Comparison of ENCODE assay signal across 13 cellular contexts in genomic region chr3:195587824-195588223, GRCh38. TPM values are rescaled to one million over a fixed set of nuclear protein-coding genes. Genes with fewer than 3 reads are reported as not detected.
"Had no signal": no experiment of that assay in that cellular context is flagged by ENCODE, and none has a peak within 500 bp of the region (broad histone marks: within the 10 kb centered on the region; RNA-seq: fewer than 3 reads in every experiment).

No MANE protein-coding gene starts in this region.

- H3K4me3 ChIP-seq: hepatocyte, neural progenitor cell, pancreas, tibial nerve, vagina had no signal

- H3K9me3 ChIP-seq: pancreas, tibial nerve, vagina had no signal

- H3K27me3 ChIP-seq: hepatocyte, neural progenitor cell, pancreas, tibial nerve, vagina had no signal

- DNase-seq: activated gamma-delta T cell treated with Interleukin-2 at 50 U/mL for 16 hours; activated T-cell treated with anti-CD3 and anti-CD28 coated beads, Interleukin-2, amount 50 U/mL, for 24 hours; left ventricle myocardium superior; pancreas; stimulated activated CD4-positive, alpha-beta T cell treated with anti-CD3 and anti-CD28 coated beads, Interleukin-4, amount 100 ng/mL, for 24 hours had no signal

- H3K79me2 ChIP-seq: hepatocyte had no signal

- H3K4me2 ChIP-seq: hepatocyte, neural progenitor cell had no signal

- H2AFZ ChIP-seq: hepatocyte, neural progenitor cell had no signal

- ATAC-seq: left ventricle myocardium superior, pancreas had no signal

- H3K27me3 Mint-ChIP-seq: central memory CD8-positive, alpha-beta T cell had no signal

- H3K4me3 Mint-ChIP-seq: activated T-cell treated with anti-CD3 and anti-CD28 coated beads, Interleukin-2, amount 50 U/mL, for 24 hours; central memory CD8-positive, alpha-beta T cell; neural progenitor cell had no signal

- H3K27ac ChIP-seq: hepatocyte, neural progenitor cell, pancreas, vagina had no signal

- H3K9me3 Mint-ChIP-seq: activated T-cell treated with anti-CD3 and anti-CD28 coated beads, Interleukin-2, amount 50 U/mL, for 24 hours; central memory CD8-positive, alpha-beta T cell had no signal

- H3K9ac ChIP-seq: neural progenitor cell had no signal

- H3K36me3 ChIP-seq: neural progenitor cell, pancreas, tibial nerve, vagina had no signal

- H3K4me1 ChIP-seq: neural progenitor cell had no signal

- H3K4me1 Mint-ChIP-seq: central memory CD8-positive, alpha-beta T cell had no signal

- H3K27ac Mint-ChIP-seq: activated T-cell treated with anti-CD3 and anti-CD28 coated beads, Interleukin-2, amount 50 U/mL, for 24 hours; neural progenitor cell had no signal

RNA-seq across cellular contexts. Expression of gene APOD, which starts 4.1 kb away (rescaled TPM):
- total RNA-seq: epithelial cell of proximal tubule; kidney epithelial cell; T-helper 2 cell treated with Interferon-gamma antibody and Interleukin-4, amounts not matched to agents 100 ng/mL and 5 ng/mL, for 36 hours had no signal
